In genomic region chr3:130894873-130895330, GRCh38 we compare ENCODE assay signal across 8 cellular contexts. TPM values are rescaled to one million over a fixed set of nuclear protein-coding genes. Genes with fewer than 3 reads are reported as not detected.
A peak's percentile ranks its signal among the peaks of the same experiment; 100 is the strongest.
DNase-seq lines count a peak whose midpoint lies in the region; ATAC-seq and TF ChIP-seq lines count a peak whose summit lies in the region.

No MANE protein-coding gene starts in this region.

- 3 to 10% methylated on average over 4 of the region's 4 CpGs for WGBS in transverse colon (ENCODE audit: low coverage in 1 of 2), 2 donors

- H3K27me3 Mint-ChIP-seq in activated naive CD8-positive, alpha-beta T cell treated with anti-CD3 and anti-CD28 coated beads for 36 hours, result no peaks in the 10 kb centered on the region

- H3K9me3 ChIP-seq in cardiac muscle cell (ENCODE audit: low read depth), result no peaks in the 10 kb centered on the region
- no peaks in the 10 kb centered on the region for H3K9me3 ChIP-seq in left lung
- no peaks in the 10 kb centered on the region for H3K9me3 ChIP-seq in transverse colon

- peaks cover 4% of the 10 kb centered on the region for H3K36me3 Mint-ChIP-seq in activated naive CD8-positive, alpha-beta T cell treated with anti-CD3 and anti-CD28 coated beads for 36 hours

- peak; percentile 4 to 34 for DNase-seq in cardiac muscle cell (ENCODE audit: low read depth in 1 of 2, low spot score in 1 of 2)
- DNase-seq in Right ventricle myocardium inferior (ENCODE audit: missing footprints), result no peak
- DNase-seq in activated naive CD8-positive, alpha-beta T cell treated with anti-CD3 and anti-CD28 coated beads for 36 hours, result no peak
- DNase-seq in left lung, result no peak
- DNase-seq in transverse colon, result no peak
- DNase-seq in middle frontal gyrus (ENCODE audit: extremely low spot score, low spot score), result no peak
- DNase-seq in NCI-H345 (lab: John Stamatoyannopoulos, UW), result no peak
- no peak for DNase-seq in COLO829 (ENCODE audit: low spot score)

- H3K9me3 Mint-ChIP-seq in activated naive CD8-positive, alpha-beta T cell treated with anti-CD3 and anti-CD28 coated beads for 36 hours, result no peaks in the 10 kb centered on the region

- H3K4me3 ChIP-seq in cardiac muscle cell (peak overlapping the region; percentile 98), left lung (peak overlapping the region; percentile 75 to 79), transverse colon (peak overlapping the region; percentile 81 to 97 (median 88))

- TF ChIP-seq CTCF in cardiac muscle cell (IDR thresholded peaks at IDR 0.05; ENCODE audit: low read depth, low read length) (no peak), left lung (IDR thresholded peaks at IDR 0.05) (no peak), transverse colon (IDR thresholded peaks at IDR 0.05) (no peak)

- H3K4me1 Mint-ChIP-seq in activated naive CD8-positive, alpha-beta T cell treated with anti-CD3 and anti-CD28 coated beads for 36 hours, result peaks cover 45% of the 10 kb centered on the region

- peaks cover 8% of the 10 kb centered on the region for H3K4me1 ChIP-seq in cardiac muscle cell (ENCODE audit: low read depth)
- H3K4me1 ChIP-seq in left lung, result peaks cover 0 to 48% of the 10 kb centered on the region in 2 donors
- peaks cover 0 to 26% (median 14%) of the 10 kb centered on the region in 4 donors for H3K4me1 ChIP-seq in transverse colon

- no peaks in the 10 kb centered on the region for H3K36me3 ChIP-seq in cardiac muscle cell
- H3K36me3 ChIP-seq in left lung, result no peaks in the 10 kb centered on the region
- H3K36me3 ChIP-seq in transverse colon, result no peaks in the 10 kb centered on the region

- ATAC-seq in Right ventricle myocardium inferior (no peak), left lung (no peak)

- H3K27ac Mint-ChIP-seq in activated naive CD8-positive, alpha-beta T cell treated with anti-CD3 and anti-CD28 coated beads for 36 hours, result peak overlapping the region; percentile 91

- H3K27me3 ChIP-seq in cardiac muscle cell (no peaks in the 10 kb centered on the region), left lung (no peaks in the 10 kb centered on the region), transverse colon (no peaks in the 10 kb centered on the region)

- in situ Hi-C loops in transverse colon (cut with MboI; ENCODE audit: low pct_ligation_motif_present in 1 of 4, low pct_unique_long_range_greater_than_20kb in 1 of 4, low sequenced_read_pairs in 3 of 4), result loop anchor here in 3 of 4 donors (5.0 to 10.0 kb wide), 3 partner anchors 130 to 150 kb away; partner anchors contain the start of gene PIK3R4 (in 1 of the 3)

- no peak for TF ChIP-seq EP300 in transverse colon (IDR thresholded peaks at IDR 0.05; ENCODE audit: low read depth)

- TF ChIP-seq POLR2A in transverse colon (IDR thresholded peaks at IDR 0.05), result no peak

- H3K4me3 Mint-ChIP-seq in activated naive CD8-positive, alpha-beta T cell treated with anti-CD3 and anti-CD28 coated beads for 36 hours, result peak overlapping the region; percentile 94

- H3K27ac ChIP-seq in cardiac muscle cell (peak overlapping the region; percentile 94), left lung (peak overlapping the region; percentile 98 to 99), transverse colon (peak overlapping the region; percentile 95 to 98 (median 97))

- intact Hi-C loops in Right ventricle myocardium inferior (cut with DNase I) (loop anchor here (5.0 kb wide), 2 partner anchors 67 to 487 kb away; partner anchors contain the start of gene NUDT16), left lung (cut with DNase I) (loop anchor here in 1 of 2 donors (5.0 kb wide), 1 partner anchor 138 kb away; no protein-coding TSS in a partner anchor), transverse colon (cut with DNase I; ENCODE audit: low total_unique reads) (no loop called here)

RNA-seq across cellular contexts. Expression of gene ATP2C1, which starts 1.0 kb away (rescaled TPM):
- total RNA-seq in cardiac muscle cell (31.5 and 32.9 TPM in 2 replicates), Right ventricle myocardium inferior (57.2 TPM), left lung (100 to 1,000 TPM; 114 to 161 TPM), transverse colon (10 to 100 TPM; 20.9 to 60.8 (median 44.6) TPM)
- polyA plus RNA-seq in cardiac muscle cell, result 31.4 and 35.1 TPM in 2 replicates
- 10 to 100 TPM; 48.8 to 53.2 TPM for total RNA-seq in activated naive CD8-positive, alpha-beta T cell treated with anti-CD3 and anti-CD28 coated beads for 36 hours

Comparison
In these comparisons a context has a peak if more than half of its experiments do, and no peak if none do; other contexts are left out.
1. DNase-seq: peak in cardiac muscle cell (2 of 2); none in Right ventricle myocardium inferior (single experiment), activated naive CD8-positive, alpha-beta T cell treated with anti-CD3 and anti-CD28 coated beads for 36 hours (single experiment), left lung (0 of 2), transverse colon (single experiment), middle frontal gyrus (single experiment), NCI-H345 (single experiment) and COLO829 (single experiment).
2. Peak in every context shown above with its lines, with median percentiles within 50 percentile points of each other: H3K27ac ChIP-seq and H3K4me3 ChIP-seq.